29 cellular contexts compared by ENCODE assay signal in the genomic region with DNA sequence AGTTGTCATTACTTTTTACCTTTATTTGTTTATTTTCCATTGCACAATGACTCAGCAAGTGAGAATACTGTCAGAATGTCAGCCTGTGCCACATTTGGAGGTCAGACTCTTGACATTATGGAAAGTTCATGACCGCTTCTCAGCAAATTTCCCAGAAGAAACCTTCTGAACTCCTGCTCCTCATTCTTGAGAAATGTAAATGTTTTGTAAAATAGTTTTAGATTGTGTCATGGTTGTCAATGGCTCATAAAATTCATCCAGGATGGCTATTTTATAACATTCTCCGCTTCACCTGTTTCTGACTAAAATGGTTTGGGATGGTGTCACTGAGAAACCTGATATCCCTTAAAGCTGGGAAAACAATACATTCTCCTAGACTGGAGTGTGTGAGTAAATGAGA.
"Had no signal": no experiment of that assay in that cellular context is flagged by ENCODE, and none has a peak within 500 bp of the region (broad histone marks: within the 10 kb centered on the region; RNA-seq: fewer than 3 reads in every experiment).

No MANE protein-coding gene starts in this region.

- H3K9me3 Mint-ChIP-seq: natural killer cell treated with Interleukin-12 subunit alpha and Interleukin-12 subunit beta and Interleukin-15 and Interleukin-18, amount 100 ng/mL, for 72 hours had no signal

- H3K36me3 ChIP-seq: ascending aorta, cardiac muscle cell, colonic mucosa, left lung, lower lobe of right lung, right lobe of liver, transverse colon, uterus had no signal

- H3K4me2 ChIP-seq: hepatocyte had no signal

- H3K27me3 ChIP-seq: ascending aorta, cardiac muscle cell, colonic mucosa, hepatocyte, left lung, right lobe of liver, testis, uterus had no signal

- DNase-seq: activated CD4-positive, alpha-beta T cell treated with anti-CD3 and anti-CD28 coated beads for 1 hour; activated CD8-positive, alpha-beta memory T cell treated with anti-CD3 and anti-CD28 coated beads, Interleukin-2, amount 10 ng/mL, durations not matched to agents 7 days and 5 days; activated CD8-positive, alpha-beta T cell treated with anti-CD3 and anti-CD28 coated beads, Interleukin-2, amount 10 ng/mL, durations not matched to agents 7 days and 5 days; activated effector memory CD4-positive, alpha-beta T cell treated with Interleukin-2 at 50 U/mL for 16 hours; activated naive CD4-positive, alpha-beta T cell treated with Interleukin-2 at 50 U/mL for 16 hours; activated T-cell treated with anti-CD3 and anti-CD28 coated beads, Interleukin-2, amount 50 U/mL, for 48 hours; cerebellar nuclear complex; colonic mucosa; effector CD8-positive, alpha-beta T cell; left lung; lower lobe of right lung; mucosa of descending colon; right lobe of liver; stimulated activated CD4-positive, alpha-beta T cell treated with anti-CD3 and anti-CD28 coated beads, Interleukin-12 subunit alpha, Interleukin-12 subunit beta, amount 100 ng/mL, for 4 hours; stimulated activated CD4-positive, alpha-beta T cell treated with anti-CD3 and anti-CD28 coated beads, Interleukin-4, amount 100 ng/mL, for 1 hour; stimulated activated naive CD8-positive, alpha-beta T cell treated with anti-CD3 and anti-CD28 coated beads, Interleukin-15, Interleukin-2, amounts not matched to agents 100 U/mL and 50 U/mL, for 24 hours; T1000; testis; transverse colon; uterus had no signal

- H3K4me3 ChIP-seq: ascending aorta, cardiac muscle cell, colonic mucosa, hepatocyte, left lung, lower lobe of right lung, mucosa of descending colon, right lobe of liver, skin epidermis, testis, transverse colon, uterus had no signal

- H3K27me3 Mint-ChIP-seq: activated CD8-positive, alpha-beta memory T cell treated with anti-CD3 and anti-CD28 coated beads, Interleukin-2, amount 10 ng/mL, durations not matched to agents 7 days and 5 days had no signal

- H3K4me3 Mint-ChIP-seq: activated CD8-positive, alpha-beta memory T cell treated with anti-CD3 and anti-CD28 coated beads, Interleukin-2, amount 10 ng/mL, durations not matched to agents 7 days and 5 days; activated CD8-positive, alpha-beta T cell treated with anti-CD3 and anti-CD28 coated beads, Interleukin-2, amount 10 ng/mL, durations not matched to agents 7 days and 5 days; activated naive CD8-positive, alpha-beta T cell; brain; natural killer cell treated with Interleukin-12 subunit alpha and Interleukin-12 subunit beta and Interleukin-15 and Interleukin-18, amount 100 ng/mL, for 72 hours; T-helper 1 cell treated with Interleukin-12 subunit alpha and Interleukin-12 subunit beta and Interleukin-4 antibody, amounts not matched to agents 30 μg/mL and 1 μg/mL, for 36 hours; WTC11 had no signal

- H3K27ac ChIP-seq: ascending aorta, cardiac muscle cell, colonic mucosa, hepatocyte, left lung, lower lobe of right lung, right lobe of liver, skin epidermis, testis, transverse colon, uterus had no signal

- H3K27ac Mint-ChIP-seq: activated CD8-positive, alpha-beta memory T cell treated with anti-CD3 and anti-CD28 coated beads, Interleukin-2, amount 10 ng/mL, durations not matched to agents 7 days and 5 days; activated CD8-positive, alpha-beta T cell treated with anti-CD3 and anti-CD28 coated beads, Interleukin-2, amount 10 ng/mL, durations not matched to agents 7 days and 5 days; activated naive CD8-positive, alpha-beta T cell; brain; natural killer cell treated with Interleukin-12 subunit alpha and Interleukin-12 subunit beta and Interleukin-15 and Interleukin-18, amount 100 ng/mL, for 72 hours; T-helper 1 cell treated with Interleukin-12 subunit alpha and Interleukin-12 subunit beta and Interleukin-4 antibody, amounts not matched to agents 30 μg/mL and 1 μg/mL, for 36 hours; WTC11 had no signal

- H2AFZ ChIP-seq: hepatocyte had no signal

- H3K4me1 ChIP-seq: ascending aorta, colonic mucosa, left lung, lower lobe of right lung, testis, transverse colon, uterus had no signal

- H3K36me3 Mint-ChIP-seq: activated CD8-positive, alpha-beta memory T cell treated with anti-CD3 and anti-CD28 coated beads, Interleukin-2, amount 10 ng/mL, durations not matched to agents 7 days and 5 days; brain had no signal

- H3K4me1 Mint-ChIP-seq: activated CD8-positive, alpha-beta memory T cell treated with anti-CD3 and anti-CD28 coated beads, Interleukin-2, amount 10 ng/mL, durations not matched to agents 7 days and 5 days; brain had no signal

- H3K9me3 ChIP-seq: colonic mucosa, lower lobe of right lung, mucosa of descending colon, right lobe of liver, testis, transverse colon, uterus had no signal
